ENCODE assay signal across 9 cellular contexts in the genomic region with DNA sequence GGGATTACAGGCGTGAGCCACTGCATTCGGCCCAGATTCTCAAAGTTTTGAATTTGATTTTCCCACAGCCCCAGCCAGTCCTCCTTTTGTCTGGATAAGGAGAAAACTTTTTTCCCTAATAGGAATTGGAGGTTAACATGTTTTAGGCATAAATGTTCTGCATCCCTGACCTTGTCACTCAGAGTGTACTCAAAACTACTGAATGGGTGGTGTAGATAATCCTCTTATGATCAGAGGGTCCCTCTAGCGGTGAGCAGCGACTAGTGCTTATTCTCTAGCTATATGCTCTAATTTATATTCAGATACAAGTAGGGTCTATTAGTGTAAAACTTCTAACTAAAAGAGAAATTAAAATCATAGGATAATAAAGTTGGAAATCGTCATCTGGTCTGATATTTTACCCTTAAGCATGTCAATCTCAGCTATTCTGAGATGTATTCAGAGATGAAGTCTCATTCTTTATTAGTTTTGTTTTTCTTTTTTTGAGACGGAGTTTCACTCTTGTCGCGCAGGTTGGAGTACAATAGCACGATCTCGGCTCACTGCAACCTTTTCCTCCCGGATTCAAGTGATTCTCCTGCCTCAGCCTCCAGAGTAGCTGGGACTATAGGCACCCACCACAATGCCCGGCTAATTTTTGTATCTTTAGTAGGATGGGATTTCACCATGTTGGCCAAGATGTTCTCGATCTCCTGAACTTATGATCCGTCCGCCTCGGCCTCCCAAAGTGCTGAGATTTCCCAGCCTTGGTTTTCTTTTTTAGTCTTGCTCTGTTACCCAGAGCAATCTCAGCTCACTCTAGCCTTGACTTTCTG. TPM values are rescaled to one million over a fixed set of nuclear protein-coding genes. Genes with fewer than 3 reads are reported as not detected.
DNase-seq lines count a peak whose midpoint lies in the region; ATAC-seq and TF ChIP-seq lines count a peak whose summit lies in the region.
"Had no signal": no experiment of that assay in that cellular context is flagged by ENCODE, and none has a peak within 500 bp of the region (broad histone marks: within the 10 kb centered on the region; RNA-seq: fewer than 3 reads in every experiment).

No MANE protein-coding gene starts in this region.

- peak; percentile 82 for DNase-seq in DMS153 (lab: John Stamatoyannopoulos, UW)
- DNase-seq in HL-60 (ENCODE audit: low read depth in 1 of 2, low spot score in 1 of 2): peak; percentile 41 to 81
- peak; percentile 84 for DNase-seq in NCI-H748 (lab: John Stamatoyannopoulos, UW; ENCODE audit: unreplicated experiment)
- DNase-seq in activated CD4-positive, alpha-beta T cell treated with anti-CD3 and anti-CD28 coated beads, Interleukin-2, amount 10 ng/mL, durations not matched to agents 24 days and 14 days: peak; percentile 88
- peak; percentile 51 for DNase-seq in ecto neural progenitor cell (ENCODE audit: low spot score)
- peak; percentile 79 for DNase-seq in medulla oblongata (ENCODE audit: extremely low spot score)
- DNase-seq in stimulated activated CD8-positive, alpha-beta memory T cell treated with anti-CD3 and anti-CD28 coated beads, Interleukin-2, amount 100 ng/mL, for 1 hour (ENCODE audit: low read depth in 2 of 2): peak; percentile 20 to 47
- DNase-seq: activated naive CD8-positive, alpha-beta T cell treated with anti-CD3 and anti-CD28 coated beads, Interleukin-2, amount 10 ng/mL, durations not matched to agents 7 days and 5 days had no signal

- H3K4me1 Mint-ChIP-seq in activated CD4-positive, alpha-beta T cell treated with anti-CD3 and anti-CD28 coated beads, Interleukin-2, amount 10 ng/mL, durations not matched to agents 24 days and 14 days: peaks cover 15% of the 10 kb centered on the region

- peaks cover 37% of the 10 kb centered on the region for H3K36me3 Mint-ChIP-seq in activated CD4-positive, alpha-beta T cell treated with anti-CD3 and anti-CD28 coated beads, Interleukin-2, amount 10 ng/mL, durations not matched to agents 24 days and 14 days (ENCODE audit: low read depth)

- no peak for ATAC-seq in GM19324 (IDR thresholded peaks at IDR 0.05; ENCODE audit: low FRiP score, unreplicated experiment)

- H3K27ac ChIP-seq in HL-60 (replicated peaks): no peak overlapping the region

- H3K27me3 Mint-ChIP-seq in activated CD4-positive, alpha-beta T cell treated with anti-CD3 and anti-CD28 coated beads, Interleukin-2, amount 10 ng/mL, durations not matched to agents 24 days and 14 days: no peaks in the 10 kb centered on the region
- H3K27me3 Mint-ChIP-seq: activated naive CD8-positive, alpha-beta T cell treated with anti-CD3 and anti-CD28 coated beads, Interleukin-2, amount 10 ng/mL, durations not matched to agents 7 days and 5 days had no signal

- intact Hi-C loops in activated CD4-positive, alpha-beta T cell treated with anti-CD3 and anti-CD28 coated beads, Interleukin-2, amount 10 ng/mL, durations not matched to agents 24 days and 14 days (cut with micrococcal nuclease): loop anchor here (1.0 kb wide), 1 partner anchor 52 kb away; no protein-coding TSS in a partner anchor

- no peaks in the 10 kb centered on the region for H3K9me3 Mint-ChIP-seq in activated CD4-positive, alpha-beta T cell treated with anti-CD3 and anti-CD28 coated beads, Interleukin-2, amount 10 ng/mL, durations not matched to agents 24 days and 14 days
- H3K9me3 Mint-ChIP-seq: activated naive CD8-positive, alpha-beta T cell treated with anti-CD3 and anti-CD28 coated beads, Interleukin-2, amount 10 ng/mL, durations not matched to agents 7 days and 5 days had no signal

- H3K27ac Mint-ChIP-seq in activated CD4-positive, alpha-beta T cell treated with anti-CD3 and anti-CD28 coated beads, Interleukin-2, amount 10 ng/mL, durations not matched to agents 24 days and 14 days: no peak overlapping the region
- H3K27ac Mint-ChIP-seq: activated naive CD8-positive, alpha-beta T cell treated with anti-CD3 and anti-CD28 coated beads, Interleukin-2, amount 10 ng/mL, durations not matched to agents 7 days and 5 days had no signal

- H3K4me3 ChIP-seq in HL-60 (replicated peaks; ENCODE audit: insufficient read depth, low read length): no peak overlapping the region

- peak; percentile 92 for TF ChIP-seq CTCF in HL-60 (IDR thresholded peaks at IDR 0.05; ENCODE audit: insufficient read depth, low read length)

- H3K27me3 ChIP-seq in HL-60 (ENCODE audit: insufficient read depth, poor library complexity, severe bottlenecking): no peaks in the 10 kb centered on the region

- H3K4me3 Mint-ChIP-seq in activated CD4-positive, alpha-beta T cell treated with anti-CD3 and anti-CD28 coated beads, Interleukin-2, amount 10 ng/mL, durations not matched to agents 24 days and 14 days: no peak overlapping the region
- H3K4me3 Mint-ChIP-seq: activated naive CD8-positive, alpha-beta T cell treated with anti-CD3 and anti-CD28 coated beads, Interleukin-2, amount 10 ng/mL, durations not matched to agents 7 days and 5 days had no signal

RNA-seq across cellular contexts. Expression of gene PSMD4, which starts 2.7 kb away (rescaled TPM):
- 288 and 304 TPM in 2 replicates for total RNA-seq in activated CD4-positive, alpha-beta T cell treated with anti-CD3 and anti-CD28 coated beads, Interleukin-2, amount 10 ng/mL, durations not matched to agents 24 days and 14 days

RNA-seq across cellular contexts. Expression of gene ZNF687, which starts 30.2 kb away (rescaled TPM):
- 25.4 and 26.8 TPM in 2 replicates for total RNA-seq in activated CD4-positive, alpha-beta T cell treated with anti-CD3 and anti-CD28 coated beads, Interleukin-2, amount 10 ng/mL, durations not matched to agents 24 days and 14 days

RNA-seq across cellular contexts. Expression of gene PIP5K1A, which starts 53.5 kb away (rescaled TPM):
- total RNA-seq in activated CD4-positive, alpha-beta T cell treated with anti-CD3 and anti-CD28 coated beads, Interleukin-2, amount 10 ng/mL, durations not matched to agents 24 days and 14 days: 97.7 and 98.7 TPM in 2 replicates

Comparison
In these comparisons a context has a peak if more than half of its experiments do, and no peak if none do; other contexts are left out.
1. DNase-seq: peak in every context shown above with its lines; median percentile 88 in activated CD4-positive, alpha-beta T cell treated with anti-CD3 and anti-CD28 coated beads, Interleukin-2, amount 10 ng/mL, durations not matched to agents 24 days and 14 days; 84 in NCI-H748; 82 in DMS153; 79 in medulla oblongata; 61 in HL-60; 51 in ecto neural progenitor cell; 34 in stimulated activated CD8-positive, alpha-beta memory T cell treated with anti-CD3 and anti-CD28 coated beads, Interleukin-2, amount 100 ng/mL, for 1 hour.